In genomic region chr1:202618387-202619022, GRCh38 we compare ENCODE assay signal across 9 cellular contexts.
DNase-seq lines count a peak whose midpoint lies in the region; ATAC-seq and TF ChIP-seq lines count a peak whose summit lies in the region.
"Had no signal": no experiment of that assay in that cellular context is flagged by ENCODE, and none has a peak within 500 bp of the region (broad histone marks: within the 10 kb centered on the region; RNA-seq: fewer than 3 reads in every experiment).

No MANE protein-coding gene starts in this region.

- peaks cover 0 to 92% of the 10 kb centered on the region in 2 donors for H3K27me3 ChIP-seq in left lung

- intact Hi-C loops in left lung (cut with DNase I) = no loop called here

- no peak for TF ChIP-seq CTCF in left lung (IDR thresholded peaks at IDR 0.05)

- ATAC-seq in GM21619 (IDR thresholded peaks at IDR 0.05; ENCODE audit: unreplicated experiment) (peak; percentile 47), left lung (no peak), GM19452 (IDR thresholded peaks at IDR 0.05; ENCODE audit: unreplicated experiment) (no peak), HG03460 (IDR thresholded peaks at IDR 0.05; ENCODE audit: unreplicated experiment) (no peak)

- no peak overlapping the region for H3K27ac ChIP-seq in left lung

- no peak overlapping the region for H3K4me3 ChIP-seq in left lung
- H3K4me3 ChIP-seq: lung had no signal

- H3K36me3 ChIP-seq in left lung = no peaks in the 10 kb centered on the region

- H3K4me1 ChIP-seq in left lung = peaks cover 13 to 28% of the 10 kb centered on the region in 2 donors

- no peaks in the 10 kb centered on the region for H3K9me3 ChIP-seq in left lung

- DNase-seq in Daoy (ENCODE audit: low read depth) (peak; percentile 75), RPMI7951 (ENCODE audit: low read depth) (peak; percentile 94), kidney tubule cell (ENCODE audit: low spot score) (peak; percentile 59), NCI-H526 (lab: John Stamatoyannopoulos, UW) (no peak), left lung (no peak)

Comparison
In these comparisons a context has a peak if more than half of its experiments do, and no peak if none do; other contexts are left out.
1. DNase-seq: peak in Daoy (single experiment), RPMI7951 (single experiment) and kidney tubule cell (single experiment); none in NCI-H526 (0 of 2) and left lung (0 of 2).